ENCODE assay signal across 1 cellular context in genomic region chr9:138282903-138283302, GRCh38.
TF ChIP-seq lines count a peak whose summit lies in the region.
"Not testable (repeated sequence)": the region's sequence is repeated elsewhere in the genome, so short reads cannot be mapped to it uniquely, and the experiment has no call there.

No MANE protein-coding gene starts in this region.

- H3K27ac ChIP-seq in HEK293 (ENCODE audit: extremely low read depth, low read depth, low read length), result not testable (repeated sequence)

- H3K4me3 ChIP-seq in HEK293 (ENCODE audit: low read depth, low read length), result not testable (repeated sequence)

- not testable (repeated sequence) for H3K4me1 ChIP-seq in HEK293 (ENCODE audit: control insufficient read depth, insufficient read depth, low read length)

- not testable (repeated sequence) for TF ChIP-seq CTCF in HEK293 (tag by site-specific recombination; IDR thresholded peaks at IDR 0.05)

- CTCF ChIA-PET in HEK293 (lab: Yijun Ruan, JAX), result not testable (repeated sequence)

- POLR2A ChIA-PET in HEK293 (lab: Yijun Ruan, JAX), result not testable (repeated sequence)

- H3K36me3 ChIP-seq in HEK293 (ENCODE audit: control insufficient read depth in 2 of 2, insufficient read depth in 1 of 2, low read length in 2 of 2), result not testable (repeated sequence)

- H3K9me3 ChIP-seq in HEK293 (ENCODE audit: control insufficient read depth, insufficient read depth, low read depth, low read length), result not testable (repeated sequence)

TF ChIP-seq in HEK293, 187 proteins besides CTCF, POLR2A, EP300 and RAD21:
- peak; percentile 66 for TF ChIP-seq ZNF629 (tag by site-specific recombination; IDR thresholded peaks at IDR 0.05)
- TF ChIP-seq ZFHX2 (tag by site-specific recombination; conservative IDR thresholded peaks at IDR 0.05), result peak; percentile 91
- TF ChIP-seq ZBTB21 (tag by site-specific recombination; IDR thresholded peaks at IDR 0.05), result peak; percentile 51
- TF ChIP-seq EGR2 (tag by site-specific recombination; IDR thresholded peaks at IDR 0.05; ENCODE audit: low read depth), result peak; percentile 92
- TF ChIP-seq ATF2 (tag by site-specific recombination; IDR thresholded peaks at IDR 0.05; ENCODE audit: low read depth), result peak; percentile 84
